25 cellular contexts compared by ENCODE assay signal in genomic region chr14:99803803-99804202, GRCh38. TPM values are rescaled to one million over a fixed set of nuclear protein-coding genes. Genes with fewer than 3 reads are reported as not detected.
DNase-seq lines count a peak whose midpoint lies in the region; ATAC-seq and TF ChIP-seq lines count a peak whose summit lies in the region.
"Had no signal": no experiment of that assay in that cellular context is flagged by ENCODE, and none has a peak within 500 bp of the region (broad histone marks: within the 10 kb centered on the region; RNA-seq: fewer than 3 reads in every experiment).

No MANE protein-coding gene starts in this region.

- no peaks in the 10 kb centered on the region for H3K36me3 Mint-ChIP-seq in brain
- H3K36me3 Mint-ChIP-seq: activated CD8-positive, alpha-beta memory T cell treated with anti-CD3 and anti-CD28 coated beads, Interleukin-2, amount 10 ng/mL, durations not matched to agents 7 days and 5 days; stimulated activated effector memory CD8-positive, alpha-beta T cell treated with anti-CD3 and anti-CD28 coated beads, Interleukin-12 subunit alpha, Interleukin-12 subunit beta, amount 100 ng/mL, for 72 hours; WTC11 had no signal

- peak overlapping the region; percentile 50 to 93 (median 79) for H3K27ac Mint-ChIP-seq in brain
- H3K27ac Mint-ChIP-seq: activated CD8-positive, alpha-beta memory T cell treated with anti-CD3 and anti-CD28 coated beads, Interleukin-2, amount 10 ng/mL, durations not matched to agents 7 days and 5 days; stimulated activated effector memory CD8-positive, alpha-beta T cell treated with anti-CD3 and anti-CD28 coated beads, Interleukin-12 subunit alpha, Interleukin-12 subunit beta, amount 100 ng/mL, for 72 hours; WTC11 had no signal

- H3K27me3 Mint-ChIP-seq in brain: peaks cover 13% of the 10 kb centered on the region

- peak; percentile 68 for DNase-seq in D341Med (ENCODE audit: low spot score)
- peak; percentile 92 for DNase-seq in NCI-H1105 treated with DMSO at 0.1 percent for 48 hours (lab: John Stamatoyannopoulos, UW)
- peak; percentile 96 for DNase-seq in NCI-H524 treated with DMSO at 0.1 percent for 48 hours (lab: John Stamatoyannopoulos, UW)
- DNase-seq in cerebellum (ENCODE audit: low spot score): no peak
- no peak for DNase-seq in activated CD4-positive, alpha-beta T cell treated with anti-CD3 and anti-CD28 coated beads for 48 hours
- DNase-seq: activated CD8-positive, alpha-beta memory T cell treated with anti-CD3 and anti-CD28 coated beads, Interleukin-2, amount 10 ng/mL, durations not matched to agents 7 days and 5 days; activated naive CD4-positive, alpha-beta T cell; activated T-cell treated with anti-CD3 and anti-CD28 coated beads, Interleukin-2, amount 50 U/mL, for 48 hours; cerebellar nuclear complex; Kasumi-1; NCI-H2107; NK-92 treated with Interleukin-12 subunit alpha and Interleukin-12 subunit beta, amount 100 ng/mL, for 24 hours; PC-3; posterior cingulate gyrus; right lobe of liver; Right ventricle myocardium superior; stimulated activated CD4-positive, alpha-beta T cell treated with anti-CD3 and anti-CD28 coated beads, Interleukin-4, amount 100 ng/mL, for 24 hours; T-helper 9 cell had no signal

- ATAC-seq in GM21825 (IDR thresholded peaks at IDR 0.05; ENCODE audit: unreplicated experiment) (no peak), HG03095 (IDR thresholded peaks at IDR 0.05; ENCODE audit: unreplicated experiment) (no peak)
- ATAC-seq: activated CD8-positive, alpha-beta memory T cell treated with anti-CD3 and anti-CD28 coated beads, Interleukin-2, amount 10 ng/mL, durations not matched to agents 7 days and 5 days; gastroesophageal sphincter; HCT116; PC-3; right lobe of liver; stimulated activated effector memory CD8-positive, alpha-beta T cell treated with anti-CD3 and anti-CD28 coated beads, Interleukin-12 subunit alpha, Interleukin-12 subunit beta, amount 100 ng/mL, for 72 hours; WTC11 had no signal

- TF ChIP-seq CTCF in brain (conservative IDR thresholded peaks at IDR 0.05): no peak

- peaks cover 72% of the 10 kb centered on the region for H3K4me1 Mint-ChIP-seq in brain
- H3K4me1 Mint-ChIP-seq: activated CD8-positive, alpha-beta memory T cell treated with anti-CD3 and anti-CD28 coated beads, Interleukin-2, amount 10 ng/mL, durations not matched to agents 7 days and 5 days; stimulated activated effector memory CD8-positive, alpha-beta T cell treated with anti-CD3 and anti-CD28 coated beads, Interleukin-12 subunit alpha, Interleukin-12 subunit beta, amount 100 ng/mL, for 72 hours had no signal

- H3K4me3 Mint-ChIP-seq in brain: peak overlapping the region in 4 of 5 experiments; percentile 40 to 79 (median 56)
- H3K4me3 Mint-ChIP-seq: activated CD8-positive, alpha-beta memory T cell treated with anti-CD3 and anti-CD28 coated beads, Interleukin-2, amount 10 ng/mL, durations not matched to agents 7 days and 5 days; stimulated activated effector memory CD8-positive, alpha-beta T cell treated with anti-CD3 and anti-CD28 coated beads, Interleukin-12 subunit alpha, Interleukin-12 subunit beta, amount 100 ng/mL, for 72 hours; WTC11 had no signal

- peaks cover 0 to 4% (median 0%) of the 10 kb centered on the region in 5 experiments for H3K9me3 Mint-ChIP-seq in brain
- H3K9me3 Mint-ChIP-seq: stimulated activated effector memory CD8-positive, alpha-beta T cell treated with anti-CD3 and anti-CD28 coated beads, Interleukin-12 subunit alpha, Interleukin-12 subunit beta, amount 100 ng/mL, for 72 hours; WTC11 had no signal

RNA-seq across cellular contexts. Expression of gene EML1, which starts 10.6 kb away (rescaled TPM):
- 13.4 TPM for polyA plus RNA-seq in brain (ENCODE audit: insufficient read depth, low read depth, low replicate concordance)
- total RNA-seq in cerebellum: 26.8 TPM
- total RNA-seq: activated CD8-positive, alpha-beta memory T cell treated with anti-CD3 and anti-CD28 coated beads, Interleukin-2, amount 10 ng/mL, durations not matched to agents 7 days and 5 days had no signal

Comparison
In these comparisons a context has a peak if more than half of its experiments do, and no peak if none do; other contexts are left out.
1. DNase-seq: peak in D341Med (single experiment), NCI-H1105 treated with DMSO at 0.1 percent for 48 hours (single experiment) and NCI-H524 treated with DMSO at 0.1 percent for 48 hours (single experiment); none in cerebellum (single experiment) and activated CD4-positive, alpha-beta T cell treated with anti-CD3 and anti-CD28 coated beads for 48 hours (single experiment).